1 cellular context compared by ENCODE assay signal in the genomic region with DNA sequence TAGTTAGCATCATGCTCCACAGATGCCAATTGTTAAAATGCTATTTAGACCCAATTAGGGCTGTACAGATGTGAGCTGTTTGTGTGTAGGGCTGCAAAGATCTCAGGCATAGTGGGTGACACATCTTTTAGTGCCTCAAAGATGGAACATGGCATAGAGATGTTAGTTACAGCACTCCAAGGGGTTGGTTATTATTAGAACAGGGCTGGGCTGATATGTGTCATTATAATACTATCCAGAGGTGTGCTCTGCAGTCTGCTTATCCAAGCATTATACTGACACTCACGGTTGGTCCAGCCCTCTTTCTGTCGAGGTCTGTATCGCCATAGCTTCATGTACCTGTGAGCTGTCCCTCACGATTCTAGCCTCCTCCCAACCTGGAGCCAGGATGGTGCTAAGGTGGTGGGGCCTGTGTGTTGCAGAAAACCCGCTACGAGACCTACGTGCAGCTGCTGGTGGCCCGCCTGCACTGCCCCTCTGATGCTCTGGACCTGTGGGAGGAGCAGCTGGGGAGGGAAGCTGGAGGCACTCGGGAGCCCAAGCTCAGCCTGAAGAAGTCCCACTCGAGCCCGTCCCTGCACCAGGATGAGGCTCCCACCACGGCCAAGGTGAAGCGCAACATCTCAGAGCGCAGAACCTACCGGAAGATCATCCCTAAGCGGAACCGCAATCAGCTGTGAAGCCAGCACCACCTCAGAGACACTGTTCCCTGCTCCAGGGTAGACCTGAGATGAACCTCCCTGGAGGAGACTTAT.
TF ChIP-seq lines count a peak whose summit lies in the region.

No MANE protein-coding gene starts in this region.

TF ChIP-seq in HCT116, 20 proteins besides CTCF, POLR2A, EP300 and RAD21:
- TF ChIP-seq SIN3A (IDR thresholded peaks at IDR 0.05; ENCODE audit: low read depth) (no peak), ELF1 (IDR thresholded peaks at IDR 0.05; ENCODE audit: borderline replicate concordance, low read depth) (no peak), TCF7L2 (IDR thresholded peaks at IDR 0.05; ENCODE audit: borderline replicate concordance, extremely low read depth, insufficient read depth, insufficient read length) (no peak), FOSL1 (IDR thresholded peaks at IDR 0.05; ENCODE audit: low read depth) (no peak), EZH2 (IDR thresholded peaks at IDR 0.05) (no peak), SRF (IDR thresholded peaks at IDR 0.05; ENCODE audit: low read depth) (no peak), SP1 (IDR thresholded peaks at IDR 0.05; ENCODE audit: low read depth) (no peak), YY1 (IDR thresholded peaks at IDR 0.05; ENCODE audit: extremely low read depth, insufficient replicate concordance, low read depth, low read length) (no peak)
- TF ChIP-seq, protein P1, sequence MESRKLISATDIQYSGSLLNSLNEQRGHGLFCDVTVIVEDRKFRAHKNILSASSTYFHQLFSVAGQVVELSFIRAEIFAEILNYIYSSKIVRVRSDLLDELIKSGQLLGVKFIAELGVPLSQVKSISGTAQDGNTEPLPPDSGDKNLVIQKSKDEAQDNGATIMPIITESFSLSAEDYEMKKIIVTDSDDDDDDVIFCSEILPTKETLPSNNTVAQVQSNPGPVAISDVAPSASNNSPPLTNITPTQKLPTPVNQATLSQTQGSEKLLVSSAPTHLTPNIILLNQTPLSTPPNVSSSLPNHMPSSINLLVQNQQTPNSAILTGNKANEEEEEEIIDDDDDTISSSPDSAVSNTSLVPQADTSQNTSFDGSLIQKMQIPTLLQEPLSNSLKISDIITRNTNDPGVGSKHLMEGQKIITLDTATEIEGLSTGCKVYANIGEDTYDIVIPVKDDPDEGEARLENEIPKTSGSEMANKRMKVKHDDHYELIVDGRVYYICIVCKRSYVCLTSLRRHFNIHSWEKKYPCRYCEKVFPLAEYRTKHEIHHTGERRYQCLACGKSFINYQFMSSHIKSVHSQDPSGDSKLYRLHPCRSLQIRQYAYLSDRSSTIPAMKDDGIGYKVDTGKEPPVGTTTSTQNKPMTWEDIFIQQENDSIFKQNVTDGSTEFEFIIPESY (IDR thresholded peaks at IDR 0.05; ENCODE audit: extremely low read depth, insufficient replicate concordance, low read length), result no peak
- TF ChIP-seq, protein P2, sequence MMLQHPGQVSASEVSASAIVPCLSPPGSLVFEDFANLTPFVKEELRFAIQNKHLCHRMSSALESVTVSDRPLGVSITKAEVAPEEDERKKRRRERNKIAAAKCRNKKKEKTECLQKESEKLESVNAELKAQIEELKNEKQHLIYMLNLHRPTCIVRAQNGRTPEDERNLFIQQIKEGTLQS (IDR thresholded peaks at IDR 0.05), result no peak
